In genomic region chr21:34019402-34019801, GRCh38 we compare ENCODE assay signal across 22 cellular contexts. TPM values are rescaled to one million over a fixed set of nuclear protein-coding genes. Genes with fewer than 3 reads are reported as not detected.
DNase-seq lines count a peak whose midpoint lies in the region; ATAC-seq, FAIRE-seq and TF ChIP-seq lines count a peak whose summit lies in the region.
"Had no signal": no experiment of that assay in that cellular context is flagged by ENCODE, and none has a peak within 500 bp of the region (broad histone marks: within the 10 kb centered on the region; RNA-seq: fewer than 3 reads in every experiment).

No MANE protein-coding gene starts in this region.

- no peak for TF ChIP-seq RAD21 in K562 (CRISPR knock-in tag; conservative IDR thresholded peaks at IDR 0.05 in 1 of 2, IDR thresholded peaks at IDR 0.05 in 1 of 2)

- H2AFZ ChIP-seq in K562 (ENCODE audit: low read depth, low read length) = no peak overlapping the region

- H3K27ac ChIP-seq in K562 (ENCODE audit: extremely low read depth, low read depth, low read length) (no peak overlapping the region), spleen (peak overlapping the region in 5 of 8 donors; percentile 69 to 81 (median 76))
- H3K27ac ChIP-seq: C4-2B, left ventricle myocardium inferior, SJSA1 had no signal

- no peaks in the 10 kb centered on the region for H4K20me1 ChIP-seq in K562 (replicated peaks; ENCODE audit: control insufficient read depth, insufficient read depth, low read length)

- no peak overlapping the region for H3K4me2 ChIP-seq in K562 (ENCODE audit: insufficient read depth, low read length)

- H3K27me3 ChIP-seq in K562 (ENCODE audit: control insufficient read depth in 2 of 2, insufficient read depth in 2 of 2, low read length in 2 of 2) (no peaks in the 10 kb centered on the region), spleen (replicated peaks in 1 of 7) (no peaks in the 10 kb centered on the region)
- H3K27me3 ChIP-seq: SJSA1 had no signal

- no peak for TF ChIP-seq POLR2A in K562 (conservative IDR thresholded peaks at IDR 0.05)
- no peak for TF ChIP-seq POLR2A in spleen (IDR thresholded peaks at IDR 0.05)

- in situ Hi-C loops in K562 (cut with MboI) = no loop called here

- no peak for TF ChIP-seq EP300 in K562 (IDR thresholded peaks at IDR 0.05; ENCODE audit: low read length)

- intact Hi-C loops in K562 (cut with micrococcal nuclease) = no loop called here
- intact Hi-C loops in spleen (cut with DNase I; ENCODE audit: low total_unique reads) = no loop called here

- BruUV-seq in K562 (replicated peaks; lab: Mats Ljungman, UMichigan) = no TSS peak

- no peaks in the 10 kb centered on the region for H3K9me1 ChIP-seq in K562 (ENCODE audit: control insufficient read depth, insufficient read depth, low read length)

- CTCF ChIA-PET in K562 (lab: Yijun Ruan, JAX; ENCODE audit: low intra/inter-chr PET ratio) = no interaction called here

- H3K4me1 ChIP-seq in K562 (replicated peaks in 1 of 2; ENCODE audit: control insufficient read depth in 2 of 2, insufficient read depth in 2 of 2, low read length in 2 of 2) = peaks cover 0 to 26% of the 10 kb centered on the region in 2 experiments; a peak in 4 of 5 replicates
- H3K4me1 ChIP-seq in spleen = peaks cover 32 to 67% (median 47%) of the 10 kb centered on the region in 6 donors
- H3K4me1 ChIP-seq: left ventricle myocardium inferior had no signal

- DNase-seq in NAMALWA (ENCODE audit: low spot score) (peak; percentile 51), K562 (ENCODE audit: extremely low read depth in 1 of 4, low spot score in 3 of 4) (no peak), spleen (no peak), NCI-H128 (lab: John Stamatoyannopoulos, UW; ENCODE audit: unreplicated experiment) (no peak), hippocampal formation (lab: John Stamatoyannopoulos, UW) (no peak)
- DNase-seq: activated CD4-positive, alpha-beta T cell treated with anti-CD3 and anti-CD28 coated beads, Interleukin-2, amount 50 U/mL, for 4 hours; activated CD8-positive, alpha-beta memory T cell treated with anti-CD3 and anti-CD28 coated beads, Interleukin-2, amount 10 ng/mL, durations not matched to agents 7 days and 5 days; activated naive CD4-positive, alpha-beta T cell; activated T-cell treated with anti-CD3 and anti-CD28 coated beads, Interleukin-2, amount 50 U/mL, for 48 hours; Caco-2; caudate nucleus; H9; left ventricle myocardium inferior; mesendoderm; NCI-H2107; stimulated activated CD4-positive, alpha-beta T cell treated with anti-CD3 and anti-CD28 coated beads, Interleukin-4, amount 100 ng/mL, for 24 hours; trophoblast cell had no signal

- H3K9ac ChIP-seq in K562 (ENCODE audit: insufficient read depth in 1 of 2, low read depth in 2 of 2, low read length in 2 of 2) = no peak overlapping the region

- H3K79me2 ChIP-seq in K562 (ENCODE audit: control insufficient read depth, insufficient read depth, low read length) = no peaks in the 10 kb centered on the region

- POLR2A ChIA-PET in K562 (lab: Yijun Ruan, JAX) = interaction anchor here (0.8 to 1.0 kb wide), 2 partner anchors 11 kb away, joined by 3 read pairs; no protein-coding TSS in a partner anchor

- H3K4me3 ChIP-seq in GM08714 (ENCODE audit: low read length) = peak overlapping the region; percentile 44; the same call in 1 of the 2 replicates
- H3K4me3 ChIP-seq in K562 = no peak overlapping the region
- no peak overlapping the region for H3K4me3 ChIP-seq in spleen
- H3K4me3 ChIP-seq: left ventricle myocardium inferior, SJSA1 had no signal

- ATAC-seq in K562 (no peak), GM18873 (IDR thresholded peaks at IDR 0.05; ENCODE audit: low FRiP score, unreplicated experiment) (no peak)
- ATAC-seq: activated CD8-positive, alpha-beta memory T cell treated with anti-CD3 and anti-CD28 coated beads, Interleukin-2, amount 10 ng/mL, durations not matched to agents 7 days and 5 days had no signal

- no peak for FAIRE-seq in K562 (lab: Jason Lieb, UNC)
- FAIRE-seq: keratinocyte had no signal

- no peaks in the 10 kb centered on the region for H3K36me3 ChIP-seq in K562 (ENCODE audit: control insufficient read depth, insufficient read depth, low read length)
- H3K36me3 ChIP-seq in spleen = no peaks in the 10 kb centered on the region
- H3K36me3 ChIP-seq: left ventricle myocardium inferior, SJSA1 had no signal

- WGBS in K562 (ENCODE audit: insufficient coverage, low coverage, missing lambda C conversion rate) = 32% methylated on average over 1 of the region's 1 CpG
- WGBS in spleen, 5 donors = 42 to 64% (median 60%) methylated on average over 1 of the region's 1 CpG

- H3K9me3 ChIP-seq in K562 (replicated peaks; ENCODE audit: control insufficient read depth, insufficient read depth, low read depth, low read length) (no peaks in the 10 kb centered on the region), spleen (peaks cover 0 to 16% (median 10%) of the 10 kb centered on the region in 8 donors)
- H3K9me3 ChIP-seq: Caco-2 had no signal

- TF ChIP-seq CTCF in K562 (IDR thresholded peaks at IDR 0.05 in 2 of 3, conservative IDR thresholded peaks at IDR 0.05 in 1 of 3; ENCODE audit: insufficient read depth in 2 of 3, low read depth in 1 of 3, low read length in 3 of 3) (no peak), spleen (IDR thresholded peaks at IDR 0.05 in 8 of 11, conservative IDR thresholded peaks at IDR 0.05 in 3 of 11) (no peak)

RNA-seq across cellular contexts. Expression of gene MRPS6, which starts 54.0 kb away (rescaled TPM):
- total RNA-seq in K562 (2011; cell fraction: chromatin; rRNA removed; ENCODE audit: low replicate concordance) = 32.3 and 65.6 TPM in 2 replicates
- total RNA-seq in K562 (2011; cell fraction: nucleolus; rRNA removed) = 16.3 and 20.5 TPM in 2 replicates
- 51.1 and 85.3 TPM in 2 replicates for total RNA-seq in K562 (2011; cell fraction: nucleoplasm; rRNA removed)
- 24.6 and 27.7 TPM in 2 replicates for total RNA-seq in K562 (2014; rRNA removed)
- 32.3 and 41.3 TPM in 2 replicates for total RNA-seq in K562 (2014; rRNA removed; fragmentation: Illumina TruSeq; extraction: Trizol)
- total RNA-seq in K562 (2015; rRNA removed; fragmentation: Illumina TruSeq; extraction: Trizol) = 26.1 and 27.0 TPM in 2 replicates
- 61.6 and 67.6 TPM in 2 replicates for total RNA-seq in K562 (2021)
- 37.8 and 39.8 TPM in 2 replicates for polyA plus RNA-seq in K562 (2011; rRNA removed)
- polyA plus RNA-seq in K562 (2011; cell fraction: cytosol; rRNA removed) = 32.8 and 39.1 TPM in 2 replicates
- 51.4 and 65.2 TPM in 2 replicates for polyA plus RNA-seq in K562 (2011; cell fraction: nucleus; rRNA removed)
- polyA plus RNA-seq in K562 (2012) = 60.8 and 80.0 TPM in 2 replicates
- 68.2 and 72.0 TPM in 2 replicates for polyA plus RNA-seq in K562 (2014; fragmentation: Illumina TruSeq; extraction: Trizol)
- polyA plus RNA-seq in K562 (2014; fragmentation: Nextera tagmentation; extraction: Ambion mirVana) = 10 to 100 TPM; 31.5 to 39.3 TPM
- polyA plus RNA-seq in K562 (2014; rRNA removed) = 51.9 and 55.0 TPM in 2 replicates
- polyA minus RNA-seq in K562 (2011; rRNA and poly(A)+ RNA removed) = 26.4 and 29.9 TPM in 2 replicates
- 15.9 and 17.2 TPM in 2 replicates for polyA minus RNA-seq in K562 (2011; cell fraction: cytosol; rRNA and poly(A)+ RNA removed)
- 36.5 and 42.4 TPM in 2 replicates for polyA minus RNA-seq in K562 (2011; cell fraction: nucleus; rRNA and poly(A)+ RNA removed)
- total RNA-seq in spleen = 10 to 100 TPM; 18.7 to 38.9 (median 30.4) TPM
- 10 to 100 TPM; 45.6 to 74.9 (median 46.0) TPM for polyA plus RNA-seq in spleen

RNA-seq across cellular contexts. Expression of gene SLC5A3, which starts 54.0 kb away (rescaled TPM):
- total RNA-seq in K562 (2011; cell fraction: chromatin; rRNA removed; ENCODE audit: low replicate concordance) = 44.3 and 119 TPM in 2 replicates
- total RNA-seq in K562 (2011; cell fraction: nucleolus; rRNA removed) = 25.8 and 32.5 TPM in 2 replicates
- 67.2 and 119 TPM in 2 replicates for total RNA-seq in K562 (2011; cell fraction: nucleoplasm; rRNA removed)
- total RNA-seq in K562 (2014; rRNA removed) (6.9 and 7.6 TPM in 2 replicates), K562 (2014; rRNA removed; fragmentation: Illumina TruSeq; extraction: Trizol) (16.7 TPM in 2 replicates), K562 (2015; rRNA removed; fragmentation: Illumina TruSeq; extraction: Trizol) (16.4 and 17.2 TPM in 2 replicates), K562 (2021) (12.1 and 13.6 TPM in 2 replicates), spleen (10 to 100 TPM in 6 of 7 donors, 1 to 10 TPM in 1; 8.8 to 22.3 (median 12.2) TPM)
- polyA plus RNA-seq in K562 (2011; rRNA removed) (19.4 and 20.6 TPM in 2 replicates), K562 (2014; fragmentation: Illumina TruSeq; extraction: Trizol) (6.7 and 9.0 TPM in 2 replicates), K562 (2014; fragmentation: Nextera tagmentation; extraction: Ambion mirVana) (1 to 10 TPM; 2.9 to 3.4 TPM), K562 (2014; rRNA removed) (5.4 and 7.1 TPM in 2 replicates), spleen (1 to 10 TPM; 1.1 to 2.7 (median 1.2) TPM)
- polyA plus RNA-seq in K562 (2011; cell fraction: cytosol; rRNA removed) = 3.6 and 12.2 TPM in 2 replicates
- polyA plus RNA-seq in K562 (2011; cell fraction: nucleus; rRNA removed) = 30.2 and 47.9 TPM in 2 replicates
- 6.1 and 7.8 TPM in 2 replicates for polyA plus RNA-seq in K562 (2012)
- 58.5 and 67.8 TPM in 2 replicates for polyA minus RNA-seq in K562 (2011; rRNA and poly(A)+ RNA removed)
- polyA minus RNA-seq in K562 (2011; cell fraction: cytosol; rRNA and poly(A)+ RNA removed) = 23.0 and 26.3 TPM in 2 replicates
- 61.1 and 106 TPM in 2 replicates for polyA minus RNA-seq in K562 (2011; cell fraction: nucleus; rRNA and poly(A)+ RNA removed)
